8 cellular contexts compared by ENCODE assay signal in the genomic region with DNA sequence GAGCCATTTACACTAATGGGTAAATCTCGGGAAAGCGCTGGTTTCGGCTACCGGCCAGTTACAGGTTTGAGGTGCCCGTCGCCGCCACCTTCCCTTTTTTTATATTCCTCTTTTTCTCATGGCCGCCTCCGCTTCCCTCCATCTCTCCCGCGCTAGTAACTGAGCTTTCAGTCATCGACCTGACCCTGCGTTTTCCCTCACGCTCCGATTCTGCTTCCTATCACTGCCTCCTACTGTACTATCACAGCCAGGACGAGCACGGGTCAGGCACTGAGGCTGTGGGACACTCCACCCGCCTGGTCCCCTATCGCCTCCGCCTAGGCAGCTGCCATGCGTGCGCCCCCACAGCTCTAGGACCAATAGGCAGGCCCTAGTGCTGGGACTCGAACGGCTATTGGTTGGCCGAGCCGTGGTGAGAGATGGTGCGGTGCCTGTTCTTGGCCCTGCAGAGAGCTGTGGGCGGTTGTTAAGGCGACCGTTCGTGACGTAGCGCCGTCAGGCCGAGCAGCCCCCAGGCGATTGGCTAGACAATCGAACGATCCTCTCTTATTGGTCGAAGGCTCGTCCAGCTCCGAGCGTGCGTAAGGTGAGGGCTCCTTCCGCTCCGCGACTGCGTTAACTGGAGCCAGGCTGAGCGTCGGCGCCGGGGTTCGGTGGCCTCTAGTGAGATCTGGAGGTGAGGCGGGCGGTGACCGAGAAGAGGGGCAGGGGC. TPM values are rescaled to one million over a fixed set of nuclear protein-coding genes. Genes with fewer than 3 reads are reported as not detected.
DNase-seq lines count a peak whose midpoint lies in the region; ATAC-seq and TF ChIP-seq lines count a peak whose summit lies in the region.

Gene HMGCR, plus strand, starts transcription at position 596 of the 712 bp plus-strand sequence. CDS start 5,386 bp downstream, outside the sequence.

- TF ChIP-seq POLR2A in right lobe of liver (IDR thresholded peaks at IDR 0.05) = peak; percentile 90

- peak; percentile 91 to 95 (median 94) for DNase-seq in CD4-positive, alpha-beta T cell
- DNase-seq in NCI-H82 (lab: John Stamatoyannopoulos, UW) (peak; percentile 99), right lobe of liver (peak; percentile 99 to 100 (median 99))
- peak; percentile 99 for DNase-seq in activated CD4-positive, alpha-beta memory T cell treated with anti-CD3 and anti-CD28 coated beads for 36 hours
- DNase-seq in stimulated activated CD4-positive, alpha-beta T cell treated with anti-CD3 and anti-CD28 coated beads, Interleukin-4, amount 100 ng/mL, for 48 hours (ENCODE audit: low read depth in 2 of 2) = peak; percentile 92 to 97

- no peaks in the 10 kb centered on the region for H3K9me3 ChIP-seq in CD4-positive, alpha-beta T cell (ENCODE audit: control insufficient read depth, low read length)
- H3K9me3 ChIP-seq in duodenal mucosa (ENCODE audit: control insufficient read depth in 1 of 2, low read length in 2 of 2) (no peaks in the 10 kb centered on the region), right lobe of liver (no peaks in the 10 kb centered on the region)

- peak within 1 kb of the TSS; percentile 64 for H3K27ac ChIP-seq in CD4-positive, alpha-beta T cell (ENCODE audit: low read depth, low read length)
- H3K27ac ChIP-seq in duodenal mucosa (ENCODE audit: low read depth, low read length) (peak within 1 kb of the TSS; percentile 81), right lobe of liver (peak within 1 kb of the TSS; percentile 94 to 95 (median 95))

- H3K27me3 ChIP-seq in CD4-positive, alpha-beta T cell (ENCODE audit: control insufficient read depth, insufficient read depth, low read length) = no peaks in the 10 kb centered on the region
- H3K27me3 ChIP-seq in duodenal mucosa (ENCODE audit: control insufficient read depth in 1 of 2, insufficient read depth in 2 of 2, low read length in 2 of 2) (no peaks in the 10 kb centered on the region), right lobe of liver (no peaks in the 10 kb centered on the region)

- H3K36me3 Mint-ChIP-seq in CD4-positive, alpha-beta T cell (ENCODE audit: low read depth) = peaks cover 5% of the 10 kb centered on the region
- H3K36me3 Mint-ChIP-seq in activated CD4-positive, alpha-beta memory T cell treated with anti-CD3 and anti-CD28 coated beads for 36 hours = peaks cover 13% of the 10 kb centered on the region

- H3K4me1 Mint-ChIP-seq in CD4-positive, alpha-beta T cell (ENCODE audit: low read depth) = peaks cover 38% of the 10 kb centered on the region
- H3K4me1 Mint-ChIP-seq in activated CD4-positive, alpha-beta memory T cell treated with anti-CD3 and anti-CD28 coated beads for 36 hours (ENCODE audit: low read depth) = peaks cover 35% of the 10 kb centered on the region

- CTCF ChIA-PET in CD4-positive, alpha-beta T cell (lab: Charles Lee) = interaction anchor here (0.9 to 1.7 kb wide), 4 partner anchors 15 to 570 kb away, joined by 3 to 14 read pairs (median 4); partner anchors contain the start of genes ANKRD31, GFM2 and NSA2
- CTCF ChIA-PET in activated CD4-positive, alpha-beta memory T cell treated with anti-CD3 and anti-CD28 coated beads for 36 hours (lab: Charles Lee) = interaction anchor here (0.7 to 2.0 kb wide), 13 partner anchors 14 to 412 kb away, joined by 3 to 31 read pairs (median 4); partner anchors contain the start of genes ANKRD31, CERT1, GCNT4 and POC5

- intact Hi-C loops in CD4-positive, alpha-beta T cell (cut with DNase I, micrococcal nuclease) = loop anchor here (1.0 to 10.0 kb wide), 10 partner anchors 99 to 1772 kb away; partner anchors contain the start of genes AGGF1 (in 1 of the 2), ANKRA2 (in 1 of the 2), ANKRD31 (in 1 of the 2) and CERT1 (in 1 of the 2)
- intact Hi-C loops in activated CD4-positive, alpha-beta memory T cell treated with anti-CD3 and anti-CD28 coated beads for 36 hours (cut with micrococcal nuclease) = loop anchor here (1.0 to 5.0 kb wide), 10 partner anchors 11 to 569 kb away; partner anchors contain the start of genes CERT1, GFM2, NSA2 and POC5
- intact Hi-C loops in right lobe of liver (cut with DNase I) = no loop called here

- H3K36me3 ChIP-seq in duodenal mucosa (ENCODE audit: control insufficient read depth in 1 of 2, insufficient read depth in 2 of 2, low read length in 2 of 2) (no peaks in the 10 kb centered on the region), right lobe of liver (no peaks in the 10 kb centered on the region)

- H3K4me3 ChIP-seq in duodenal mucosa (ENCODE audit: low read depth in 1 of 2, low read length in 2 of 2) (peak within 1 kb of the TSS; percentile 76 to 84), right lobe of liver (peak within 1 kb of the TSS; percentile 84 to 86 (median 85))

- no peaks in the 10 kb centered on the region for H3K9me3 Mint-ChIP-seq in CD4-positive, alpha-beta T cell
- H3K9me3 Mint-ChIP-seq in activated CD4-positive, alpha-beta memory T cell treated with anti-CD3 and anti-CD28 coated beads for 36 hours = no peaks in the 10 kb centered on the region

- WGBS in right lobe of liver (ENCODE audit: insufficient coverage, low coverage, low lambda C conversion rate, missing lambda C conversion rate) = under 1% methylated on average over 27 of the region's 55 CpGs

- H3K27me3 Mint-ChIP-seq in CD4-positive, alpha-beta T cell = no peaks in the 10 kb centered on the region
- H3K27me3 Mint-ChIP-seq in activated CD4-positive, alpha-beta memory T cell treated with anti-CD3 and anti-CD28 coated beads for 36 hours = no peaks in the 10 kb centered on the region

- POLR2A ChIA-PET in CD4-positive, alpha-beta T cell (lab: Charles Lee) = interaction anchor here (0.5 to 1.7 kb wide), 19 partner anchors 9 to 1693 kb away, joined by 3 to 29 read pairs (median 4); partner anchors contain the start of genes AGGF1, ANKRD31, CERT1 and FAM169A
- POLR2A ChIA-PET in activated CD4-positive, alpha-beta memory T cell treated with anti-CD3 and anti-CD28 coated beads for 36 hours (lab: Charles Lee) = interaction anchor here (0.7 to 2.0 kb wide), 13 partner anchors 12 to 401 kb away, joined by 3 to 24 read pairs (median 4); partner anchors contain the start of genes ANKRD31, CERT1, GCNT4 and POC5

- H3K9ac ChIP-seq in duodenal mucosa (ENCODE audit: low read depth in 1 of 2, low read length in 2 of 2) = peak within 1 kb of the TSS; percentile 82 to 92

- no peak within 1 kb of the TSS for H3K27ac Mint-ChIP-seq in CD4-positive, alpha-beta T cell
- H3K27ac Mint-ChIP-seq in activated CD4-positive, alpha-beta memory T cell treated with anti-CD3 and anti-CD28 coated beads for 36 hours = no peak within 1 kb of the TSS

- H3K4me1 ChIP-seq in duodenal mucosa (ENCODE audit: control insufficient read depth in 1 of 2, insufficient read depth in 2 of 2, low read length in 2 of 2) = peaks cover 27 to 37% of the 10 kb centered on the region in 2 donors
- H3K4me1 ChIP-seq in right lobe of liver = peaks cover 0 to 12% (median 6%) of the 10 kb centered on the region in 4 donors

- peak; percentile 90 for ATAC-seq in CD4-positive, alpha-beta T cell (ENCODE audit: poor library complexity)
- peak; percentile 99 for ATAC-seq in GM19397 (IDR thresholded peaks at IDR 0.05; ENCODE audit: unreplicated experiment)
- peak; percentile 99 for ATAC-seq in HG03571 (IDR thresholded peaks at IDR 0.05; ENCODE audit: unreplicated experiment)
- peak; percentile 93 to 99 (median 96) for ATAC-seq in right lobe of liver

- H3K4me3 Mint-ChIP-seq in CD4-positive, alpha-beta T cell = no peak within 1 kb of the TSS
- no peak within 1 kb of the TSS for H3K4me3 Mint-ChIP-seq in activated CD4-positive, alpha-beta memory T cell treated with anti-CD3 and anti-CD28 coated beads for 36 hours

- no peak for TF ChIP-seq CTCF in CD4-positive, alpha-beta T cell (IDR thresholded peaks at IDR 0.05)
- TF ChIP-seq CTCF in right lobe of liver (IDR thresholded peaks at IDR 0.05) = peak in 1 of 4 donors; percentile 31

RNA-seq across cellular contexts. Expression of gene HMGCR, which starts in this region (rescaled TPM):
- total RNA-seq in CD4-positive, alpha-beta T cell = 10 to 100 TPM; 55.5 to 61.5 TPM
- 10 to 100 TPM; 57.7 to 68.6 TPM for total RNA-seq in activated CD4-positive, alpha-beta memory T cell treated with anti-CD3 and anti-CD28 coated beads for 36 hours
- total RNA-seq in right lobe of liver = 10 to 100 TPM in 5 of 6 experiments, 1 to 10 TPM in 1; 9.6 to 89.6 (median 22.2) TPM

Comparison
In these comparisons a context has a peak if more than half of its experiments do, and no peak if none do; other contexts are left out.
1. Peak in every context shown above with its lines: DNase-seq, ATAC-seq, H3K4me3 ChIP-seq and H3K27ac ChIP-seq.
2. intact Hi-C loops: an anchor here in CD4-positive, alpha-beta T cell (1.0 to 10.0 kb wide) and activated CD4-positive, alpha-beta memory T cell treated with anti-CD3 and anti-CD28 coated beads for 36 hours (1.0 to 5.0 kb wide); none called in right lobe of liver.